Comparison of ENCODE assay signal across 9 cellular contexts in the genomic region with DNA sequence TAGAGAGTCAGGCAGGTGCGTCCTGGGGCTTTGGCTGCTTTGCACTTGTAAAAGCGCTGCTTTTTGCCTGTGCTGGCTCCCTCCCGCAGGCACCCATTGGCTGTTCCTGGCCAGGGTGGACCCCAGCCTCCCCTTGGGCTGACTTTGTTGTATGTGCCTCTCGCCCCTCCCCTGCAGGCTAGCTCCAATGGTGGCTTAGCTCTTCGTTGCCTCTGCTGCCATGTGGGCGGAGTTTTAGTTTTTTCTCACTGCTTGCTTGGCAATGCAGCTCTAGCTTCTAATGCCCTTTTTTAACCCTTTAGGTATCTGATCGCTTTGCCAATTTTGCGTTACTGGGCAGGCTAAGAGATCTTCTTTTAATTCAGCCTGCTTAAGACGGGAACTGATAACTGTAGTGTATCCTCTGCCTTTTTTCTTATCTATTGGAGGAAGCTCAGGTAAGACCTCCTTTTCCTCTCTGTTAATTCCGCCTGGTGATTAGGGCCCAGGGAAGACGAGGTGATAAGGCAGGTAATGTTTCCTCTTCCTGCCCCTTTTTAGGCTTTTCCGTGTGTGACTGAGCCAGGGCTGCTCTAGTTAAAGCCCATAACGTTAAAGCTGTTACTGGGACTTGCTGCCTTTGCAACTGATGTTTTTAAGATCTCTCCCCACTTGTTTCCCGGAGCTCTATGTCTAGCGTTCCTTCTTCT. TPM values are rescaled to one million over a fixed set of nuclear protein-coding genes. Genes with fewer than 3 reads are reported as not detected.
A peak's percentile ranks its signal among the peaks of the same experiment; 100 is the strongest.
DNase-seq lines count a peak whose midpoint lies in the region; ATAC-seq and TF ChIP-seq lines count a peak whose summit lies in the region.
"Had no signal": no experiment of that assay in that cellular context is flagged by ENCODE, and none has a peak within 500 bp of the region (broad histone marks: within the 10 kb centered on the region; RNA-seq: fewer than 3 reads in every experiment).

No MANE protein-coding gene starts in this region.

- WGBS in psoas muscle, 3 donors, result 4 to 5% (median 5%) methylated on average over 15 of the region's 15 CpGs

- H3K27ac Mint-ChIP-seq in CD14-positive monocyte, result no peak overlapping the region
- H3K27ac Mint-ChIP-seq: IgD-negative memory B cell had no signal

- peaks cover 9 to 16% (median 9%) of the 10 kb centered on the region in 3 donors for H3K27me3 Mint-ChIP-seq in CD14-positive monocyte (ENCODE audit: low read depth in 3 of 3)

- H3K4me1 ChIP-seq in DOHH2 (ENCODE audit: control insufficient read depth, low read length) (peaks cover 25% of the 10 kb centered on the region), duodenal mucosa (ENCODE audit: control insufficient read depth in 1 of 2, insufficient read depth in 2 of 2, low read length in 2 of 2) (peaks cover 13 to 21% of the 10 kb centered on the region in 2 donors), osteoblast (ENCODE audit: insufficient read depth, low read length) (peaks cover 24% of the 10 kb centered on the region), psoas muscle (no peaks in the 10 kb centered on the region)

- peak overlapping the region in 1 of 2 donors; percentile 44 for H3K4me3 Mint-ChIP-seq in CD14-positive monocyte

- peak overlapping the region; percentile 49 for H3K4me2 ChIP-seq in DOHH2 (ENCODE audit: low read length)
- H3K4me2 ChIP-seq in osteoblast (ENCODE audit: insufficient read depth, low read length), result peak overlapping the region; percentile 57

- H3K27me3 ChIP-seq in DOHH2 (ENCODE audit: control insufficient read depth, low read length) (no peaks in the 10 kb centered on the region), duodenal mucosa (ENCODE audit: control insufficient read depth in 1 of 2, insufficient read depth in 2 of 2, low read length in 2 of 2) (no peaks in the 10 kb centered on the region), osteoblast (ENCODE audit: insufficient read depth, low read length) (no peaks in the 10 kb centered on the region), psoas muscle (ENCODE audit: insufficient read depth in 3 of 3, low read length in 2 of 3) (peaks cover 0 to 6% (median 0%) of the 10 kb centered on the region in 3 donors)

- TF ChIP-seq CTCF in DOHH2 (IDR thresholded peaks at IDR 0.05; ENCODE audit: low read depth, low read length, poor library complexity, severe bottlenecking) (no peak), osteoblast (IDR thresholded peaks at IDR 0.05; ENCODE audit: extremely low read depth, low read depth, low read length) (no peak), CD14-positive monocyte (IDR thresholded peaks at IDR 0.05) (no peak), psoas muscle (IDR thresholded peaks at IDR 0.05) (no peak)

- intact Hi-C loops in CD14-positive monocyte (cut with micrococcal nuclease), result no loop called here
- intact Hi-C loops in psoas muscle (cut with DNase I), result no loop called here

- no peaks in the 10 kb centered on the region for H3F3A ChIP-seq in DOHH2 (ENCODE audit: control insufficient read depth, insufficient read depth)

- H3K9me3 ChIP-seq in DOHH2 (ENCODE audit: control insufficient read depth, insufficient read depth, low read length), result no peaks in the 10 kb centered on the region
- no peaks in the 10 kb centered on the region for H3K9me3 ChIP-seq in duodenal mucosa (ENCODE audit: control insufficient read depth in 1 of 2, low read length in 2 of 2)
- no peaks in the 10 kb centered on the region for H3K9me3 ChIP-seq in osteoblast (ENCODE audit: low read depth, low read length)
- no peaks in the 10 kb centered on the region for H3K9me3 ChIP-seq in psoas muscle

- peaks cover 21% of the 10 kb centered on the region for H3K4me1 Mint-ChIP-seq in CD14-positive monocyte

- no peaks in the 10 kb centered on the region for H3K9me3 Mint-ChIP-seq in CD14-positive monocyte
- H3K9me3 Mint-ChIP-seq: IgD-negative memory B cell had no signal

- peak overlapping the region; percentile 52 for H2AFZ ChIP-seq in osteoblast (ENCODE audit: low read length)

- no peak overlapping the region for H3K27ac ChIP-seq in DOHH2 (ENCODE audit: low read depth, low read length)
- H3K27ac ChIP-seq in duodenal mucosa (ENCODE audit: low read depth, low read length), result no peak overlapping the region
- H3K27ac ChIP-seq in osteoblast (ENCODE audit: low read depth, low read length), result no peak overlapping the region
- no peak overlapping the region for H3K27ac ChIP-seq in psoas muscle

- H3K36me3 Mint-ChIP-seq in CD14-positive monocyte, result no peaks in the 10 kb centered on the region
- H3K36me3 Mint-ChIP-seq: IgD-negative memory B cell had no signal

- H3K4me3 ChIP-seq in DOHH2 (ENCODE audit: low read length), result peak overlapping the region; percentile 21; the same call in 1 of the 2 replicates
- peak overlapping the region; percentile 51 to 60 for H3K4me3 ChIP-seq in duodenal mucosa (ENCODE audit: low read depth in 1 of 2, low read length in 2 of 2)
- peak overlapping the region; percentile 41 for H3K4me3 ChIP-seq in osteoblast (ENCODE audit: insufficient read depth, low read length)
- no peak overlapping the region for H3K4me3 ChIP-seq in psoas muscle

- DNase-seq in NCI-H2081 treated with DMSO at 0.1 percent for 48 hours (lab: John Stamatoyannopoulos, UW), result peak; percentile 60
- peak; percentile 32 for DNase-seq in osteoblast (ENCODE audit: insufficient read length, low spot score, missing footprints)
- DNase-seq in CD14-positive monocyte (ENCODE audit: low spot score), result no peak
- DNase-seq in psoas muscle, result no peak

- no peaks in the 10 kb centered on the region for H3K9me2 ChIP-seq in DOHH2 (replicated peaks; ENCODE audit: control insufficient read depth, low read length)

- H3K79me2 ChIP-seq in DOHH2 (ENCODE audit: control insufficient read depth, low read length) (no peaks in the 10 kb centered on the region), osteoblast (ENCODE audit: insufficient read depth, low read length) (no peaks in the 10 kb centered on the region)

- ATAC-seq in HG03520 (IDR thresholded peaks at IDR 0.05; ENCODE audit: unreplicated experiment) (no peak), psoas muscle (no peak), HG03097 (IDR thresholded peaks at IDR 0.05; ENCODE audit: low FRiP score, unreplicated experiment) (no peak)

- no peaks in the 10 kb centered on the region for H3K36me3 ChIP-seq in DOHH2 (ENCODE audit: control insufficient read depth, low read length)
- H3K36me3 ChIP-seq in duodenal mucosa (ENCODE audit: control insufficient read depth in 1 of 2, insufficient read depth in 2 of 2, low read length in 2 of 2), result no peaks in the 10 kb centered on the region
- H3K36me3 ChIP-seq in osteoblast (ENCODE audit: insufficient read depth, low read length), result no peaks in the 10 kb centered on the region
- H3K36me3 ChIP-seq in psoas muscle (ENCODE audit: insufficient read depth in 1 of 2, low read depth in 1 of 2), result no peaks in the 10 kb centered on the region

- H3K9ac ChIP-seq in duodenal mucosa (ENCODE audit: low read depth in 1 of 2, low read length in 2 of 2), result peak overlapping the region in 1 of 2 donors; percentile 26

- no peaks in the 10 kb centered on the region for H4K20me1 ChIP-seq in DOHH2 (ENCODE audit: control insufficient read depth, insufficient read depth, low read depth, low read length)
- no peaks in the 10 kb centered on the region for H4K20me1 ChIP-seq in osteoblast (ENCODE audit: insufficient read depth, low read length)

RNA-seq across cellular contexts. Expression of gene GLYATL1, which starts 11.8 kb away (rescaled TPM):
- total RNA-seq in osteoblast (0.29 TPM in 1 of 2 replicates, not detected in the other), psoas muscle (not detected)
- polyA plus RNA-seq in CD14-positive monocyte (not detected), psoas muscle (not detected)
- polyA plus RNA-seq: IgD-negative memory B cell had no signal

Comparison
In these comparisons a context has a peak if more than half of its experiments do, and no peak if none do; other contexts are left out.
1. DNase-seq: peak in NCI-H2081 treated with DMSO at 0.1 percent for 48 hours (single experiment) and osteoblast (single experiment); none in CD14-positive monocyte (single experiment) and psoas muscle (0 of 2).